8 cellular contexts compared by ENCODE assay signal in genomic region chr1:179876289-179876715, GRCh38. TPM values are rescaled to one million over a fixed set of nuclear protein-coding genes. Genes with fewer than 3 reads are reported as not detected.
DNase-seq lines count a peak whose midpoint lies in the region; ATAC-seq and TF ChIP-seq lines count a peak whose summit lies in the region.

No MANE protein-coding gene starts in this region.

- no peak for TF ChIP-seq POLR2A in suprapubic skin (IDR thresholded peaks at IDR 0.05)
- no peak for TF ChIP-seq POLR2A in GM18505 (IDR thresholded peaks at IDR 0.05; ENCODE audit: borderline replicate concordance, extremely low read depth, insufficient read depth, insufficient read length)

- H3K27me3 ChIP-seq in iPS-18a (ENCODE audit: control insufficient read depth, insufficient read depth, low read length) (no peaks in the 10 kb centered on the region), suprapubic skin (no peaks in the 10 kb centered on the region)

- H3K9me3 ChIP-seq in iPS-18a (ENCODE audit: control insufficient read depth, low read depth, low read length) (no peaks in the 10 kb centered on the region), suprapubic skin (no peaks in the 10 kb centered on the region)

- CTCF ChIA-PET in activated CD4-positive, alpha-beta T cell treated with anti-CD3 and anti-CD28 coated beads for 36 hours (lab: Charles Lee), result interaction anchor here (0.9 to 1.9 kb wide), 4 partner anchors 9 to 305 kb away, joined by 3 to 8 read pairs (median 4); no protein-coding TSS in a partner anchor
- CTCF ChIA-PET in activated CD4-positive, alpha-beta memory T cell treated with anti-CD3 and anti-CD28 coated beads for 36 hours (lab: Charles Lee), result interaction anchor here (0.7 to 2.3 kb wide), 3 partner anchors 9 to 169 kb away, joined by 3 to 12 read pairs (median 4); no protein-coding TSS in a partner anchor

- peaks cover 64% of the 10 kb centered on the region for H3K4me1 Mint-ChIP-seq in activated CD4-positive, alpha-beta T cell treated with anti-CD3 and anti-CD28 coated beads for 36 hours
- peaks cover 60% of the 10 kb centered on the region for H3K4me1 Mint-ChIP-seq in activated CD4-positive, alpha-beta memory T cell treated with anti-CD3 and anti-CD28 coated beads for 36 hours (ENCODE audit: low read depth)

- WGBS in suprapubic skin, result 38% methylated on average over 3 of the region's 3 CpGs

- H3K27ac ChIP-seq in iPS-18a (ENCODE audit: low read length) (no peak overlapping the region), suprapubic skin (peak overlapping the region; percentile 71)

- no peaks in the 10 kb centered on the region for H3K27me3 Mint-ChIP-seq in activated CD4-positive, alpha-beta T cell treated with anti-CD3 and anti-CD28 coated beads for 36 hours
- H3K27me3 Mint-ChIP-seq in activated CD4-positive, alpha-beta memory T cell treated with anti-CD3 and anti-CD28 coated beads for 36 hours, result no peaks in the 10 kb centered on the region

- peaks cover 36% of the 10 kb centered on the region for H3K36me3 ChIP-seq in iPS-18a (ENCODE audit: control insufficient read depth, low read depth, low read length)
- peaks cover 7% of the 10 kb centered on the region for H3K36me3 ChIP-seq in suprapubic skin

- H3K4me1 ChIP-seq in iPS-18a (ENCODE audit: control insufficient read depth, low read depth, low read length), result peaks cover 9% of the 10 kb centered on the region
- H3K4me1 ChIP-seq in suprapubic skin, result peaks cover 51% of the 10 kb centered on the region

- POLR2A ChIA-PET in activated CD4-positive, alpha-beta T cell treated with anti-CD3 and anti-CD28 coated beads for 36 hours (lab: Charles Lee), result no interaction called here
- POLR2A ChIA-PET in activated CD4-positive, alpha-beta memory T cell treated with anti-CD3 and anti-CD28 coated beads for 36 hours (lab: Charles Lee), result no interaction called here

- H3K4me3 ChIP-seq in iPS-18a (ENCODE audit: low read length) (peak overlapping the region; percentile 95), suprapubic skin (peak overlapping the region; percentile 81)

- DNase-seq in activated CD4-positive, alpha-beta T cell treated with anti-CD3 and anti-CD28 coated beads for 36 hours, result no peak
- no peak for DNase-seq in activated CD4-positive, alpha-beta T cell treated with anti-CD3 and anti-CD28 coated beads, Interleukin-2, amount 50 U/mL, for 48 hours
- DNase-seq in activated CD4-positive, alpha-beta memory T cell treated with anti-CD3 and anti-CD28 coated beads for 36 hours, result no peak
- DNase-seq in suprapubic skin (ENCODE audit: low spot score in 2 of 2) (no peak), NCI-H2171 treated with DMSO at 0.1 percent for 48 hours (lab: John Stamatoyannopoulos, UW) (no peak), GM13976 (ENCODE audit: low spot score) (no peak)

- peak overlapping the region; percentile 75 for H3K4me3 Mint-ChIP-seq in activated CD4-positive, alpha-beta T cell treated with anti-CD3 and anti-CD28 coated beads for 36 hours
- peak overlapping the region; percentile 97 for H3K4me3 Mint-ChIP-seq in activated CD4-positive, alpha-beta memory T cell treated with anti-CD3 and anti-CD28 coated beads for 36 hours

- in situ Hi-C loops in GM13976 (cut with MboI; ENCODE audit: low sequenced_read_pairs, unreplicated experiment), result loop anchor here (25.0 kb wide), 1 partner anchor 611 kb away; no protein-coding TSS in a partner anchor

- intact Hi-C loops in activated CD4-positive, alpha-beta T cell treated with anti-CD3 and anti-CD28 coated beads for 36 hours (cut with DNase I, micrococcal nuclease), result no loop called here
- intact Hi-C loops in activated CD4-positive, alpha-beta memory T cell treated with anti-CD3 and anti-CD28 coated beads for 36 hours (cut with micrococcal nuclease), result no loop called here

- no peak for TF ChIP-seq EP300 in suprapubic skin (IDR thresholded peaks at IDR 0.05)

- no peak overlapping the region for H3K9ac ChIP-seq in iPS-18a (ENCODE audit: low read length)

- peaks cover 22% of the 10 kb centered on the region for H3K36me3 Mint-ChIP-seq in activated CD4-positive, alpha-beta T cell treated with anti-CD3 and anti-CD28 coated beads for 36 hours (ENCODE audit: low read depth)
- peaks cover 15% of the 10 kb centered on the region for H3K36me3 Mint-ChIP-seq in activated CD4-positive, alpha-beta memory T cell treated with anti-CD3 and anti-CD28 coated beads for 36 hours

- peak overlapping the region; percentile 56 for H3K27ac Mint-ChIP-seq in activated CD4-positive, alpha-beta T cell treated with anti-CD3 and anti-CD28 coated beads for 36 hours
- peak overlapping the region; percentile 51 for H3K27ac Mint-ChIP-seq in activated CD4-positive, alpha-beta memory T cell treated with anti-CD3 and anti-CD28 coated beads for 36 hours

- no peak for ATAC-seq in activated CD4-positive, alpha-beta T cell treated with anti-CD3 and anti-CD28 coated beads for 36 hours
- no peak for ATAC-seq in GM18505 (IDR thresholded peaks at IDR 0.05; ENCODE audit: unreplicated experiment)

- TF ChIP-seq CTCF in suprapubic skin (IDR thresholded peaks at IDR 0.05) (no peak), GM13976 (IDR thresholded peaks at IDR 0.05; ENCODE audit: borderline replicate concordance, control extremely low read depth, extremely low read depth, insufficient read depth, missing control alignments) (no peak)

- H3K9me3 Mint-ChIP-seq in activated CD4-positive, alpha-beta T cell treated with anti-CD3 and anti-CD28 coated beads for 36 hours (ENCODE audit: low read depth), result no peaks in the 10 kb centered on the region
- no peaks in the 10 kb centered on the region for H3K9me3 Mint-ChIP-seq in activated CD4-positive, alpha-beta memory T cell treated with anti-CD3 and anti-CD28 coated beads for 36 hours

RNA-seq across cellular contexts. Expression of gene TOR1AIP2, which starts 1.3 kb away (rescaled TPM):
- total RNA-seq in activated CD4-positive, alpha-beta T cell treated with anti-CD3 and anti-CD28 coated beads for 36 hours, result 10 to 100 TPM; 47.7 to 49.4 TPM
- total RNA-seq in activated CD4-positive, alpha-beta memory T cell treated with anti-CD3 and anti-CD28 coated beads for 36 hours, result 10 to 100 TPM; 42.3 to 45.9 TPM
- total RNA-seq in suprapubic skin, result 10 to 100 TPM; 68.0 to 91.5 (median 78.3) TPM

RNA-seq across cellular contexts. Expression of gene TOR1AIP1, which starts 5.8 kb away (rescaled TPM):
- 10 to 100 TPM; 50.1 to 71.6 TPM for total RNA-seq in activated CD4-positive, alpha-beta T cell treated with anti-CD3 and anti-CD28 coated beads for 36 hours
- 10 to 100 TPM; 57.4 to 57.7 TPM for total RNA-seq in activated CD4-positive, alpha-beta memory T cell treated with anti-CD3 and anti-CD28 coated beads for 36 hours
- total RNA-seq in suprapubic skin, result 10 to 100 TPM; 37.8 to 56.7 (median 47.9) TPM
